8 cellular contexts compared by ENCODE assay signal in the genomic region with DNA sequence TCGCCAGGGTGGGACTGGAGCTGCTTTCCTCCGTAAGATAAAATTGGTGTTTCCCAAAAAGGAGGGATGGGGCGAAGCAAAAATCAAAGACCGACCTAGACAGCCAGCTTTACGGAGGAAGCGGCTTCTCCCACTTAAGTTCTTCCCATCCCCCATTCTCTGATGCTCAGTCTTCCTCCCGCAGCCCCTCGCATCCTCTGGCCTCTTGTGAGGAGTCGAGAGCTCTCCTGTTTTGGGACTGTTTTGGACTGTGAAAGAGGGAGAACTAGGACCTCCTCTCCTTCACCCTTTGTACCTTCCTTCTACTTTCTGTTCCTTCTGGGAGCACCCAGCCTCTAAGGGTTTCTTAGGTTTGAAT. TPM values are rescaled to one million over a fixed set of nuclear protein-coding genes. Genes with fewer than 3 reads are reported as not detected.
DNase-seq lines count a peak whose midpoint lies in the region; ATAC-seq, FAIRE-seq and TF ChIP-seq lines count a peak whose summit lies in the region.

No MANE protein-coding gene starts in this region.

- H2AFZ ChIP-seq in OCI-LY7 (ENCODE audit: low read length), result peak overlapping the region; percentile 95

- H3K79me2 ChIP-seq in OCI-LY7 (ENCODE audit: insufficient read depth, low read depth, low read length), result no peaks in the 10 kb centered on the region; the same call in 1 of the 2 replicates

- H3K9ac ChIP-seq in endodermal cell (ENCODE audit: extremely low read depth, low read length, poor library complexity, severe bottlenecking), result peak overlapping the region; percentile 92

- H3K4me1 Mint-ChIP-seq in endodermal cell, result peaks cover 26% of the 10 kb centered on the region

- CTCF ChIA-PET in OCI-LY7 (lab: Charles Lee; ENCODE audit: unreplicated experiment), result interaction anchor here (1.0 kb wide), 1 partner anchor 70 kb away, joined by 3 read pairs; no protein-coding TSS in a partner anchor

- peaks cover 2% of the 10 kb centered on the region for H3K27me3 Mint-ChIP-seq in endodermal cell (ENCODE audit: insufficient read depth)

- intact Hi-C loops in OCI-LY7 (cut with micrococcal nuclease; ENCODE audit: unreplicated experiment), result loop anchor here (1.0 to 10.0 kb wide), 4 partner anchors 112 to 558 kb away; a partner anchor contains a TSS

- DNase-seq in DMS 273 (lab: John Stamatoyannopoulos, UW; ENCODE audit: unreplicated experiment) (peak; percentile 35), DMS 273 treated with DMSO at 0.1 percent for 48 hours (lab: John Stamatoyannopoulos, UW) (no peak), OCI-LY7 (ENCODE audit: low spot score) (peak; percentile 20), endodermal cell (no peak), D721Med (ENCODE audit: insufficient read length, low spot score) (no peak), SW480 (ENCODE audit: low spot score) (no peak)

- POLR2A ChIA-PET in OCI-LY7 (lab: Charles Lee), result interaction anchor here (0.7 to 2.1 kb wide), 7 partner anchors 10 to 318 kb away, joined by 3 to 7 read pairs (median 4); a partner anchor contains a TSS

- H3K9me3 Mint-ChIP-seq in endodermal cell, result no peaks in the 10 kb centered on the region

- H3K27ac Mint-ChIP-seq in endodermal cell, result peak overlapping the region; percentile 99

- BruUV-seq in OCI-LY7 (replicated peaks; lab: Mats Ljungman, UMichigan), result no TSS peak

- 0 to 1% methylated on average over 2 to 8 of the region's 9 CpGs for WGBS in endodermal cell (ENCODE audit: insufficient coverage in 1 of 2, insufficient read length in 1 of 2), 2 experiments

- H3K36me3 ChIP-seq in OCI-LY7 (ENCODE audit: insufficient read depth, low read length), result no peaks in the 10 kb centered on the region
- no peaks in the 10 kb centered on the region for H3K36me3 ChIP-seq in endodermal cell (ENCODE audit: control insufficient read depth, insufficient read depth, low read length)
- no peaks in the 10 kb centered on the region for H3K36me3 ChIP-seq in neutrophil

- H3K4me2 ChIP-seq in OCI-LY7 (ENCODE audit: low read length), result peak overlapping the region; percentile 85

- no peaks in the 10 kb centered on the region for H4K20me1 ChIP-seq in OCI-LY7 (ENCODE audit: insufficient read depth, low read length)

- peak overlapping the region; percentile 99 for H3K4me3 Mint-ChIP-seq in endodermal cell

- H3K27me3 ChIP-seq in endodermal cell (ENCODE audit: control insufficient read depth, insufficient read depth, low read length, poor library complexity, severe bottlenecking), result no peaks in the 10 kb centered on the region
- peaks cover 49% of the 10 kb centered on the region for H3K27me3 ChIP-seq in neutrophil

- no peak for ATAC-seq in HG03196 (IDR thresholded peaks at IDR 0.05; ENCODE audit: unreplicated experiment)

- H3K27ac ChIP-seq in OCI-LY7 (ENCODE audit: low read depth, low read length, poor library complexity, severe bottlenecking) (no peak overlapping the region), endodermal cell (ENCODE audit: low read depth, low read length) (peak overlapping the region; percentile 26), neutrophil (no peak overlapping the region)

- H3K9me3 ChIP-seq in OCI-LY7 (ENCODE audit: low read length), result no peaks in the 10 kb centered on the region
- no peaks in the 10 kb centered on the region for H3K9me3 ChIP-seq in endodermal cell (ENCODE audit: control insufficient read depth, low read length)
- H3K9me3 ChIP-seq in neutrophil, result no peaks in the 10 kb centered on the region

- TF ChIP-seq CTCF in OCI-LY7 (conservative IDR thresholded peaks at IDR 0.05; ENCODE audit: low read length) (no peak), endodermal cell (conservative IDR thresholded peaks at IDR 0.05) (no peak), neutrophil (IDR thresholded peaks at IDR 0.05) (no peak), D721Med (IDR thresholded peaks at IDR 0.05; ENCODE audit: insufficient read depth, missing control alignments) (no peak)

- FAIRE-seq in D721Med (lab: Jason Lieb, UNC), result no peak

- H3K4me1 ChIP-seq in OCI-LY7 (ENCODE audit: insufficient read depth, low read length, poor library complexity, severe bottlenecking) (peaks cover 58% of the 10 kb centered on the region), endodermal cell (ENCODE audit: control insufficient read depth, insufficient read depth, low read length) (peaks cover 5% of the 10 kb centered on the region), neutrophil (ENCODE audit: control insufficient read depth in 1 of 2, insufficient read depth in 1 of 2, low read depth in 1 of 2, low read length in 1 of 2) (peaks cover 12 to 20% of the 10 kb centered on the region in 2 experiments)

- H3K4me3 ChIP-seq in OCI-LY7 (ENCODE audit: low read depth, low read length, poor library complexity, severe bottlenecking) (peak overlapping the region; percentile 89), endodermal cell (ENCODE audit: low read length) (peak overlapping the region; percentile 97), neutrophil (ENCODE audit: low read depth in 1 of 2, low read length in 1 of 2) (peak overlapping the region; percentile 72 to 74)

- H3K9me2 ChIP-seq in OCI-LY7 (ENCODE audit: insufficient read depth, low read length), result no peaks in the 10 kb centered on the region

- no peaks in the 10 kb centered on the region for H3K36me3 Mint-ChIP-seq in endodermal cell (ENCODE audit: low read depth)

RNA-seq across cellular contexts. Expression of a gene that starts 0.6 kb away (rescaled TPM):
- 1.5 and 2.1 TPM in 2 replicates for total RNA-seq in OCI-LY7 (2014; rRNA removed; shearing (Covaris generic))
- total RNA-seq in OCI-LY7 (2022) (7.0 and 8.7 TPM in 2 replicates), endodermal cell (10 to 100 TPM; 36.0 to 41.5 TPM)
- polyA plus RNA-seq in endodermal cell (2013, experiment 1 of 2), result 22.2 TPM
- polyA plus RNA-seq in endodermal cell (2013, experiment 2 of 2), result 22.9 TPM

Comparison
In these comparisons a context has a peak if more than half of its experiments do, and no peak if none do; other contexts are left out.
1. DNase-seq: peak in DMS 273 (single experiment) and OCI-LY7 (single experiment); none in DMS 273 treated with DMSO at 0.1 percent for 48 hours (single experiment), endodermal cell (single experiment), D721Med (single experiment) and SW480 (single experiment).
2. Peak in every context shown above with its lines, with median percentiles within 50 percentile points of each other: H3K4me3 ChIP-seq.